8 cellular contexts compared by ENCODE assay signal in the genomic region with DNA sequence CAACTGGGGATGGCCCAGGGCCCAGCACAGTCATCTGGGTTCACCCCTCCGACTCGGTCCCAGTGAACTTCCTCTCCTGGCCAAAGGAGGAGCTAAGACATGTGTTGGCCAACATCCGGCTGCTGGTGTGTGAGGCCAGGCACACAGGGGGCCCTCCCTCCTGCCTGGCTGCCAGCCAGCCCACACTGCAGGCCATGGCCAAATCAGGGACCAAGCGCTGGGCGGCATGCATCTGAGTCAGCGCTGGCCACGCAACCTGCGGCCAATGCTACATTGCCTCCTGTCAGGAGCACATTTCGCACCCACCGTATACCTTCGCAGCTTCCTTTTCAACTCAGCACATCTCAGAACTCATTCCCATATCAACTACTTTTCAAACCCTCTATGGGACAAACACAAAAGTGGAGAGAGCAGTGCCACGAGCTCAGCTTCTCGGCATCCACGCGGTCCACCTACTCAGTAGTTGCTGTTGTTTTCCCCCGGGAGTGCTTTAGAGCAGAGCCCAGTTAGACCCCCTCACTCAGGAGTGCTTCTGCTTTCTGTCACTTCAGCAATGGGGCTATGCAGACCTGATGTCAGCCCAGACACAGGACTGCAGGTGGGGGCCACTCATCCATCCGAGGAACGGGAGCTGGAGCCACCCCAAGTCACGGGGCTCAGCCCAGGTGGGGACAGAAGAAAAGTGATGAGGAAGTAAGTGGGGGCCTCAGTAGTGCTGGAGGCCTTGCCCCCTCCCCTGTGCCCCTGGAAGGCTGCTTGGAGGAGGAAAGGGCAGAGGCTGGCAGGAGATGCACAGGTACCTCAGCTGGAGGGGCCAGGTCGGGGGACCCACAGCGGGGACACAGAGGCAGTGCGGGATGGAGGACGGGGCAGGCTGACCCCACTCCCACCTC. TPM values are rescaled to one million over a fixed set of nuclear protein-coding genes. Genes with fewer than 3 reads are reported as not detected.
DNase-seq lines count a peak whose midpoint lies in the region; ATAC-seq and TF ChIP-seq lines count a peak whose summit lies in the region.

No MANE protein-coding gene starts in this region.

- peak; percentile 94 for ATAC-seq in gastroesophageal sphincter
- peak; percentile 85 for ATAC-seq in omental fat pad (ENCODE audit: low FRiP score)

- TF ChIP-seq POLR2A in gastroesophageal sphincter (IDR thresholded peaks at IDR 0.05) = no peak

- H3K36me3 ChIP-seq in HEK293 (ENCODE audit: control insufficient read depth in 2 of 2, insufficient read depth in 1 of 2, low read length in 2 of 2) (peaks cover 0 to 30% of the 10 kb centered on the region in 2 experiments; a peak in 1 of 3 replicates), gastroesophageal sphincter (peaks cover 0 to 44% of the 10 kb centered on the region in 2 donors)

- no peak overlapping the region for H3K4me3 Mint-ChIP-seq in activated CD4-positive, alpha-beta T cell treated with anti-CD3 and anti-CD28 coated beads, Interleukin-2, amount 10 ng/mL, durations not matched to agents 7 days and 5 days

- H3K27me3 Mint-ChIP-seq in activated CD4-positive, alpha-beta T cell treated with anti-CD3 and anti-CD28 coated beads, Interleukin-2, amount 10 ng/mL, durations not matched to agents 7 days and 5 days = no peaks in the 10 kb centered on the region

- no peaks in the 10 kb centered on the region for H3K9me3 Mint-ChIP-seq in activated CD4-positive, alpha-beta T cell treated with anti-CD3 and anti-CD28 coated beads, Interleukin-2, amount 10 ng/mL, durations not matched to agents 7 days and 5 days

- no peak overlapping the region for H3K27ac ChIP-seq in HEK293 (ENCODE audit: extremely low read depth, low read depth, low read length)
- H3K27ac ChIP-seq in gastroesophageal sphincter = peak overlapping the region; percentile 43 to 87 (median 82)

- 16 to 41% methylated on average over 12 to 13 of the region's 23 CpGs for WGBS in gastroesophageal sphincter (ENCODE audit: low coverage in 1 of 2), 2 donors

- H3K4me1 ChIP-seq in HEK293 (ENCODE audit: control insufficient read depth, insufficient read depth, low read length) = peaks cover 3% of the 10 kb centered on the region; the same call in 1 of the 2 replicates
- peaks cover 3 to 43% (median 17%) of the 10 kb centered on the region in 3 donors for H3K4me1 ChIP-seq in gastroesophageal sphincter

- H3K4me3 ChIP-seq in HEK293 (ENCODE audit: low read depth, low read length) = no peak overlapping the region
- no peak overlapping the region for H3K4me3 ChIP-seq in gastroesophageal sphincter

- DNase-seq in activated CD4-positive, alpha-beta T cell treated with anti-CD3 and anti-CD28 coated beads, Interleukin-2, amount 10 ng/mL, durations not matched to agents 7 days and 5 days = peak; percentile 47
- no peak for DNase-seq in activated CD4-positive, alpha-beta T cell treated with anti-CD3 and anti-CD28 coated beads, Interleukin-2, amount 50 U/mL, for 4 hours
- peak; percentile 76 for DNase-seq in NAMALWA (ENCODE audit: low spot score)
- DNase-seq in activated T-cell treated with anti-CD3 and anti-CD28 coated beads, Interleukin-2, amount 50 U/mL, for 1 hour = peak; percentile 40
- DNase-seq in omental fat pad (ENCODE audit: low spot score) = peak; percentile 89
- no peak for DNase-seq in activated gamma-delta T cell (lab: John Stamatoyannopoulos, UW)

- POLR2A ChIA-PET in activated CD4-positive, alpha-beta T cell treated with anti-CD3 and anti-CD28 coated beads, Interleukin-2, amount 10 ng/mL, durations not matched to agents 7 days and 5 days (lab: Charles Lee) = no interaction called here
- POLR2A ChIA-PET in HEK293 (lab: Yijun Ruan, JAX) = interaction anchor here (0.6 to 2.7 kb wide), 5 partner anchors 9 to 333 kb away, joined by 3 to 23 read pairs (median 8); partner anchors contain the start of genes CARD19, FAM120AOS and NINJ1

- H3K9me3 ChIP-seq in HEK293 (ENCODE audit: control insufficient read depth, insufficient read depth, low read depth, low read length) (no peaks in the 10 kb centered on the region), gastroesophageal sphincter (no peaks in the 10 kb centered on the region)

- H3K4me1 Mint-ChIP-seq in activated CD4-positive, alpha-beta T cell treated with anti-CD3 and anti-CD28 coated beads, Interleukin-2, amount 10 ng/mL, durations not matched to agents 7 days and 5 days = peaks cover 29% of the 10 kb centered on the region

- CTCF ChIA-PET in activated CD4-positive, alpha-beta T cell treated with anti-CD3 and anti-CD28 coated beads, Interleukin-2, amount 10 ng/mL, durations not matched to agents 7 days and 5 days (lab: Charles Lee) = interaction anchor here (0.6 to 4.9 kb wide), 10 partner anchors 9 to 450 kb away, joined by 3 to 30 read pairs (median 4); partner anchors contain the start of gene NINJ1
- CTCF ChIA-PET in HEK293 (lab: Yijun Ruan, JAX) = interaction anchor here (0.6 to 4.0 kb wide), 10 partner anchors 10 to 196 kb away, joined by 3 to 43 read pairs (median 4); partner anchors contain the start of gene NINJ1

- peak overlapping the region; percentile 91 for H3K27ac Mint-ChIP-seq in activated CD4-positive, alpha-beta T cell treated with anti-CD3 and anti-CD28 coated beads, Interleukin-2, amount 10 ng/mL, durations not matched to agents 7 days and 5 days

- no peaks in the 10 kb centered on the region for H3K27me3 ChIP-seq in gastroesophageal sphincter

- TF ChIP-seq CTCF in HEK293 (tag by site-specific recombination; IDR thresholded peaks at IDR 0.05) (peak; percentile 68), gastroesophageal sphincter (IDR thresholded peaks at IDR 0.05) (peak in 3 of 4 experiments; percentile 61 to 80 (median 69)), omental fat pad (IDR thresholded peaks at IDR 0.05) (peak in 1 of 3 donors; percentile 25)

- no peak for TF ChIP-seq EP300 in gastroesophageal sphincter (IDR thresholded peaks at IDR 0.05)

- peaks cover 24% of the 10 kb centered on the region for H3K36me3 Mint-ChIP-seq in activated CD4-positive, alpha-beta T cell treated with anti-CD3 and anti-CD28 coated beads, Interleukin-2, amount 10 ng/mL, durations not matched to agents 7 days and 5 days (ENCODE audit: low read depth)

TF ChIP-seq in HEK293, 187 proteins besides CTCF, POLR2A, EP300 and RAD21 (continues in another document):
- TF ChIP-seq ZNF654 (tag by site-specific recombination; IDR thresholded peaks at IDR 0.05; ENCODE audit: low read depth) (no peak), YY1 (tag by site-specific recombination; IDR thresholded peaks at IDR 0.05) (no peak), ZFP69B (tag by site-specific recombination; IDR thresholded peaks at IDR 0.05) (peak; percentile 47; the same call in 1 of the 2 replicates), ZNF423 (tag by site-specific recombination; IDR thresholded peaks at IDR 0.05) (no peak), ELK4 (IDR thresholded peaks at IDR 0.05; ENCODE audit: borderline replicate concordance, low read depth, low read length) (no peak)
- TF ChIP-seq, protein P1, sequence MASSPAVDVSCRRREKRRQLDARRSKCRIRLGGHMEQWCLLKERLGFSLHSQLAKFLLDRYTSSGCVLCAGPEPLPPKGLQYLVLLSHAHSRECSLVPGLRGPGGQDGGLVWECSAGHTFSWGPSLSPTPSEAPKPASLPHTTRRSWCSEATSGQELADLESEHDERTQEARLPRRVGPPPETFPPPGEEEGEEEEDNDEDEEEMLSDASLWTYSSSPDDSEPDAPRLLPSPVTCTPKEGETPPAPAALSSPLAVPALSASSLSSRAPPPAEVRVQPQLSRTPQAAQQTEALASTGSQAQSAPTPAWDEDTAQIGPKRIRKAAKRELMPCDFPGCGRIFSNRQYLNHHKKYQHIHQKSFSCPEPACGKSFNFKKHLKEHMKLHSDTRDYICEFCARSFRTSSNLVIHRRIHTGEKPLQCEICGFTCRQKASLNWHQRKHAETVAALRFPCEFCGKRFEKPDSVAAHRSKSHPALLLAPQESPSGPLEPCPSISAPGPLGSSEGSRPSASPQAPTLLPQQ (tag by site-specific recombination; IDR thresholded peaks at IDR 0.05) = peak; percentile 44; the same call in 1 of the 2 replicates
- TF ChIP-seq, protein P2, sequence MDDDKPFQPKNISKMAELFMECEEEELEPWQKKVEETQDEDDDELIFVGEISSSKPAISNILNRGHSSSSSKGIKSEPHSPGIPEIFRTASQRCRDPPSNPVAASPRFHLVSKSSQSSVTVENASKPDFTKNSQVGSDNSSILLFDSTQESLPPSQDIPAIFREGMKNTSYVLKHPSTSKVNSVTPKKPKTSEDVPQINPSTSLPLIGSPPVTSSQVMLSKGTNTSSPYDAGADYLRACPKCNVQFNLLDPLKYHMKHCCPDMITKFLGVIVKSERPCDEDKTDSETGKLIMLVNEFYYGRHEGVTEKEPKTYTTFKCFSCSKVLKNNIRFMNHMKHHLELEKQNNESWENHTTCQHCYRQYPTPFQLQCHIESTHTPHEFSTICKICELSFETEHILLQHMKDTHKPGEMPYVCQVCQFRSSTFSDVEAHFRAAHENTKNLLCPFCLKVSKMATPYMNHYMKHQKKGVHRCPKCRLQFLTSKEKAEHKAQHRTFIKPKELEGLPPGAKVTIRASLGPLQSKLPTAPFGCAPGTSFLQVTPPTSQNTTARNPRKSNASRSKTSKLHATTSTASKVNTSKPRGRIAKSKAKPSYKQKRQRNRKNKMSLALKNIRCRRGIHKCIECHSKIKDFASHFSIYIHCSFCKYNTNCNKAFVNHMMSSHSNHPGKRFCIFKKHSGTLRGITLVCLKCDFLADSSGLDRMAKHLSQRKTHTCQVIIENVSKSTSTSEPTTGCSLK (tag by site-specific recombination; IDR thresholded peaks at IDR 0.05) = no peak
- TF ChIP-seq, protein P3, sequence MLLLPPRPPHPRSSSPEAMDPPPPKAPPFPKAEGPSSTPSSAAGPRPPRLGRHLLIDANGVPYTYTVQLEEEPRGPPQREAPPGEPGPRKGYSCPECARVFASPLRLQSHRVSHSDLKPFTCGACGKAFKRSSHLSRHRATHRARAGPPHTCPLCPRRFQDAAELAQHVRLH (tag by site-specific recombination; IDR thresholded peaks at IDR 0.05) = no peak

RNA-seq across cellular contexts. Expression of gene NINJ1, which starts 13.9 kb away (rescaled TPM):
- 10 to 100 TPM; 29.5 to 29.9 TPM for total RNA-seq in activated CD4-positive, alpha-beta T cell treated with anti-CD3 and anti-CD28 coated beads, Interleukin-2, amount 10 ng/mL, durations not matched to agents 7 days and 5 days
- 10 to 100 TPM; 58.8 to 81.6 (median 75.2) TPM for total RNA-seq in gastroesophageal sphincter
- total RNA-seq in omental fat pad = 100 to 1,000 TPM in 2 of 4 donors, 10 to 100 TPM in 2; 63.3 to 137 (median 104) TPM

RNA-seq across cellular contexts. Expression of gene CARD19, which starts 24.2 kb away (rescaled TPM):
- 10 to 100 TPM; 40.3 to 42.6 TPM for total RNA-seq in activated CD4-positive, alpha-beta T cell treated with anti-CD3 and anti-CD28 coated beads, Interleukin-2, amount 10 ng/mL, durations not matched to agents 7 days and 5 days
- total RNA-seq in gastroesophageal sphincter (10 to 100 TPM; 78.5 to 82.2 (median 80.1) TPM), omental fat pad (10 to 100 TPM; 45.7 to 76.5 (median 57.9) TPM)

Comparison
In these comparisons a context has a peak if more than half of its experiments do, and no peak if none do; other contexts are left out.
1. DNase-seq: peak in activated CD4-positive, alpha-beta T cell treated with anti-CD3 and anti-CD28 coated beads, Interleukin-2, amount 10 ng/mL, durations not matched to agents 7 days and 5 days (single experiment), NAMALWA (single experiment), activated T-cell treated with anti-CD3 and anti-CD28 coated beads, Interleukin-2, amount 50 U/mL, for 1 hour (single experiment) and omental fat pad (single experiment); none in activated CD4-positive, alpha-beta T cell treated with anti-CD3 and anti-CD28 coated beads, Interleukin-2, amount 50 U/mL, for 4 hours (0 of 2) and activated gamma-delta T cell (single experiment).